In the genomic region with DNA sequence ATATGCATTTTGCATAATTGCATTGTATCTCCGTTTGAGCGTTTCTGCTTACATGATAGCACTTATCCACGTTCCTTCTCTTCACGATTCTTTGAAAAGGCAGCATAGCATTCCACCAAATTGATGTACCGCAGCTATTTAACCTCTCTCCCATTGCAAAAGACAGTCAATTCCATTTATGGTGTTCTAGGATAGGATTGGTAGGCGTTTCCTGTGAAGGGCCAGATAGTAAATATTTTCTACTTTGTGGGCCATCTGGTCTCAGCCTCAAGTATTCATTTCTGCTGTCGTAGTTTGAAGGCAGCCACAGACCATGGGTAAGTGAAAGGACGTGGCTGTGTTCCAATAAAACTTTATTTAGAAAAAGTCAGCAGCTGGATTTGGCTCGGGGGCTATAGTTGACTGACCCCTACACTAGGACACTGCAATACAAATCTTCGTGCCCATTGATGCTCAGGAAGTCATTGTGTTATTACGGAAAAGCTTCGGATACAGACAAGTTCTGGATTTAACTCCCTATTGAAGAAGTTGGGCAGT, we compare ENCODE assay signal across 21 cellular contexts. TPM values are rescaled to one million over a fixed set of nuclear protein-coding genes. Genes with fewer than 3 reads are reported as not detected.
"Had no signal": no experiment of that assay in that cellular context is flagged by ENCODE, and none has a peak within 500 bp of the region (broad histone marks: within the 10 kb centered on the region; RNA-seq: fewer than 3 reads in every experiment).

No MANE protein-coding gene starts in this region.

- H2AFZ ChIP-seq: parathyroid adenoma had no signal

- H3K4me3 ChIP-seq: skin epidermis, transverse colon had no signal

- ATAC-seq: activated naive CD4-positive, alpha-beta T cell treated with anti-CD3 and anti-CD28 coated beads, Interleukin-2, amount 50 U/mL, for 72 hours; activated T-cell treated with anti-CD3 and anti-CD28 coated beads, Interleukin-2, amount 50 U/mL, for 72 hours; effector memory CD8-positive, alpha-beta T cell; left lobe of liver had no signal

- H3K9ac ChIP-seq: parathyroid adenoma had no signal

- H3K9me3 Mint-ChIP-seq: activated CD4-positive, alpha-beta T cell treated with anti-CD3 and anti-CD28 coated beads, Interleukin-2, amount 10 ng/mL, durations not matched to agents 7 days and 5 days; activated naive CD4-positive, alpha-beta T cell treated with anti-CD3 and anti-CD28 coated beads, Interleukin-2, amount 50 U/mL, for 72 hours; activated T-cell treated with anti-CD3 and anti-CD28 coated beads, Interleukin-2, amount 50 U/mL, for 72 hours; brain; effector memory CD8-positive, alpha-beta T cell had no signal

- H3K36me3 ChIP-seq: transverse colon had no signal

- H3K4me1 Mint-ChIP-seq: activated CD4-positive, alpha-beta T cell treated with anti-CD3 and anti-CD28 coated beads, Interleukin-2, amount 10 ng/mL, durations not matched to agents 7 days and 5 days; brain had no signal

- H3K9me3 ChIP-seq: transverse colon had no signal

- H3K36me3 Mint-ChIP-seq: activated naive CD4-positive, alpha-beta T cell treated with anti-CD3 and anti-CD28 coated beads, Interleukin-2, amount 50 U/mL, for 72 hours; brain had no signal

- DNase-seq: activated CD4-positive, alpha-beta T cell treated with anti-CD3 and anti-CD28 coated beads, Interleukin-2, amount 10 ng/mL, durations not matched to agents 7 days and 5 days; activated CD8-positive, alpha-beta memory T cell treated with anti-CD3 and anti-CD28 coated beads, Interleukin-2, amount 50 U/mL, for 48 hours; activated gamma-delta T cell; activated T-cell treated with anti-CD3 and anti-CD28 coated beads, Interleukin-2, amount 50 U/mL, for 72 hours; amniotic stem cell; dermis blood vessel endothelial cell; effector memory CD8-positive, alpha-beta T cell; islet precursor cell; retina; stimulated activated CD4-positive, alpha-beta T cell treated with anti-CD3 and anti-CD28 coated beads, Interleukin-4, amount 100 ng/mL, for 4 hours; stimulated activated CD8-positive, alpha-beta memory T cell treated with anti-CD3 and anti-CD28 coated beads, Interleukin-4, amount 100 ng/mL, for 48 hours; stimulated activated naive CD4-positive, alpha-beta T cell treated with Interleukin-2 at 50 U/mL for 16 hours; SW 1271; transverse colon had no signal

- H3K27me3 ChIP-seq: transverse colon had no signal

- H3K4me1 ChIP-seq: transverse colon had no signal

- H3K27me3 Mint-ChIP-seq: activated CD4-positive, alpha-beta T cell treated with anti-CD3 and anti-CD28 coated beads, Interleukin-2, amount 10 ng/mL, durations not matched to agents 7 days and 5 days; brain; effector memory CD8-positive, alpha-beta T cell had no signal

- H3K27ac ChIP-seq: parathyroid adenoma, skin epidermis, transverse colon had no signal

- H3K4me3 Mint-ChIP-seq: activated CD4-positive, alpha-beta T cell treated with anti-CD3 and anti-CD28 coated beads, Interleukin-2, amount 10 ng/mL, durations not matched to agents 7 days and 5 days; activated T-cell treated with anti-CD3 and anti-CD28 coated beads, Interleukin-2, amount 50 U/mL, for 72 hours; brain; effector memory CD8-positive, alpha-beta T cell had no signal

- H3K27ac Mint-ChIP-seq: activated CD4-positive, alpha-beta T cell treated with anti-CD3 and anti-CD28 coated beads, Interleukin-2, amount 10 ng/mL, durations not matched to agents 7 days and 5 days; activated naive CD4-positive, alpha-beta T cell treated with anti-CD3 and anti-CD28 coated beads, Interleukin-2, amount 50 U/mL, for 72 hours; activated T-cell treated with anti-CD3 and anti-CD28 coated beads, Interleukin-2, amount 50 U/mL, for 72 hours; brain; effector memory CD8-positive, alpha-beta T cell had no signal

RNA-seq across cellular contexts. Expression of gene TNFRSF17, which starts 21.6 kb away (rescaled TPM):
- total RNA-seq: activated CD4-positive, alpha-beta T cell treated with anti-CD3 and anti-CD28 coated beads, Interleukin-2, amount 10 ng/mL, durations not matched to agents 7 days and 5 days; activated naive CD4-positive, alpha-beta T cell treated with anti-CD3 and anti-CD28 coated beads, Interleukin-2, amount 50 U/mL, for 72 hours; activated T-cell treated with anti-CD3 and anti-CD28 coated beads, Interleukin-2, amount 50 U/mL, for 72 hours; dermis blood vessel endothelial cell; lung microvascular endothelial cell; T-helper 2 cell treated with Interferon-gamma antibody and Interleukin-4, amounts not matched to agents 100 ng/mL and 5 ng/mL, for 36 hours had no signal
